1 cellular context compared by ENCODE assay signal in genomic region chr16:11309895-11310633, GRCh38.
TF ChIP-seq lines count a peak whose summit lies in the region.

No MANE protein-coding gene starts in this region.

TF ChIP-seq in GM12878, 131 proteins besides CTCF, POLR2A, EP300 and RAD21 (continued from another document and continues in another):
- TF ChIP-seq TARDBP (IDR thresholded peaks at IDR 0.05; ENCODE audit: borderline replicate concordance) (no peak), ZNF384 (IDR thresholded peaks at IDR 0.05; ENCODE audit: borderline replicate concordance, low read depth, low read length) (no peak), SMAD5 (IDR thresholded peaks at IDR 0.05; ENCODE audit: low read depth) (no peak), ZNF622 (IDR thresholded peaks at IDR 0.05) (no peak), NR2C1 (IDR thresholded peaks at IDR 0.05) (no peak), ZNF217 (IDR thresholded peaks at IDR 0.05) (peak; percentile 67), PRDM15 (CRISPR knock-in tag; IDR thresholded peaks at IDR 0.05) (no peak), POLR2AphosphoS2 (IDR thresholded peaks at IDR 0.05; ENCODE audit: low read depth, low read length) (no peak), TCF3 (IDR thresholded peaks at IDR 0.05; ENCODE audit: borderline replicate concordance, insufficient read depth, low read depth, low read length) (no peak), SREBF2 (IDR thresholded peaks at IDR 0.05; ENCODE audit: low read length) (no peak), ZNF24 (IDR thresholded peaks at IDR 0.05) (no peak), MXI1 (IDR thresholded peaks at IDR 0.05; ENCODE audit: low read depth, low read length) (no peak), RBBP5 (conservative IDR thresholded peaks at IDR 0.05) (no peak), HDAC2 (IDR thresholded peaks at IDR 0.05) (no peak), BHLHE40 (IDR thresholded peaks at IDR 0.05; ENCODE audit: borderline replicate concordance in 1 of 2, low read depth in 2 of 2, low read length in 1 of 2) (peak; percentile 68 to 71), MYB (IDR thresholded peaks at IDR 0.05; ENCODE audit: borderline replicate concordance, low read depth, low read length) (no peak), DPF2 (IDR thresholded peaks at IDR 0.05) (no peak), STAT1 (conservative IDR thresholded peaks at IDR 0.05) (no peak), NR2C2 (IDR thresholded peaks at IDR 0.05; ENCODE audit: borderline replicate concordance, control insufficient read depth, insufficient read length, low read depth) (no peak), SP1 (IDR thresholded peaks at IDR 0.05; ENCODE audit: low read depth, low read length) (peak; percentile 51), BCL11A (IDR thresholded peaks at IDR 0.05; ENCODE audit: low read depth, low read length) (no peak), KAT2A (conservative IDR thresholded peaks at IDR 0.05; ENCODE audit: control insufficient read depth, low read depth, low read length) (no peak), ATF7 (IDR thresholded peaks at IDR 0.05; ENCODE audit: low read depth) (peak; percentile 59), MYC (IDR thresholded peaks at IDR 0.05; ENCODE audit: insufficient read depth, insufficient read length, insufficient replicate concordance, low read length, severe bottlenecking) (no peak), NFXL1 (IDR thresholded peaks at IDR 0.05; ENCODE audit: borderline replicate concordance) (no peak), SUPT20H (IDR thresholded peaks at IDR 0.05; ENCODE audit: borderline replicate concordance, control insufficient read depth, low read depth, low read length) (no peak), CHD4 (IDR thresholded peaks at IDR 0.05) (no peak), IRF3 (IDR thresholded peaks at IDR 0.05) (no peak), SIX5 (IDR thresholded peaks at IDR 0.05; ENCODE audit: low read depth, low read length, severe bottlenecking) (no peak), EED (IDR thresholded peaks at IDR 0.05; ENCODE audit: low read depth) (peak; percentile 35; the same call in 1 of the 2 replicates), POLR2AphosphoS5 (IDR thresholded peaks at IDR 0.05; ENCODE audit: low read length) (no peak), PAX5 (IDR thresholded peaks at IDR 0.05; ENCODE audit: borderline replicate concordance, low read depth, low read length) (0 out of 2 replicates have a peak, but pooled peaks have one; percentile 40), SRF (IDR thresholded peaks at IDR 0.05; ENCODE audit: low read depth in 2 of 2, low read length in 2 of 2) (no peak), MTA2 (IDR thresholded peaks at IDR 0.05; ENCODE audit: low read depth) (peak; percentile 41; the same call in 1 of the 2 replicates), SMAD1 (IDR thresholded peaks at IDR 0.05; ENCODE audit: low read depth, partially characterized antibody) (no peak), ESRRA (IDR thresholded peaks at IDR 0.05; ENCODE audit: low read length) (no peak), ETV6 (conservative IDR thresholded peaks at IDR 0.05 in 1 of 2, IDR thresholded peaks at IDR 0.05 in 1 of 2; ENCODE audit: borderline replicate concordance in 1 of 2, low read depth in 1 of 2) (no peak), FOS (IDR thresholded peaks at IDR 0.05; ENCODE audit: borderline replicate concordance, extremely low read depth, insufficient read length) (no peak)
- TF ChIP-seq, protein P1, sequence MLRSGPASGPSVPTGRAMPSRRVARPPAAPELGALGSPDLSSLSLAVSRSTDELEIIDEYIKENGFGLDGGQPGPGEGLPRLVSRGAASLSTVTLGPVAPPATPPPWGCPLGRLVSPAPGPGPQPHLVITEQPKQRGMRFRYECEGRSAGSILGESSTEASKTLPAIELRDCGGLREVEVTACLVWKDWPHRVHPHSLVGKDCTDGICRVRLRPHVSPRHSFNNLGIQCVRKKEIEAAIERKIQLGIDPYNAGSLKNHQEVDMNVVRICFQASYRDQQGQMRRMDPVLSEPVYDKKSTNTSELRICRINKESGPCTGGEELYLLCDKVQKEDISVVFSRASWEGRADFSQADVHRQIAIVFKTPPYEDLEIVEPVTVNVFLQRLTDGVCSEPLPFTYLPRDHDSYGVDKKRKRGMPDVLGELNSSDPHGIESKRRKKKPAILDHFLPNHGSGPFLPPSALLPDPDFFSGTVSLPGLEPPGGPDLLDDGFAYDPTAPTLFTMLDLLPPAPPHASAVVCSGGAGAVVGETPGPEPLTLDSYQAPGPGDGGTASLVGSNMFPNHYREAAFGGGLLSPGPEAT (IDR thresholded peaks at IDR 0.05; ENCODE audit: low read depth): peak; percentile 59; the same call in 1 of the 2 replicates
- TF ChIP-seq, protein P2, sequence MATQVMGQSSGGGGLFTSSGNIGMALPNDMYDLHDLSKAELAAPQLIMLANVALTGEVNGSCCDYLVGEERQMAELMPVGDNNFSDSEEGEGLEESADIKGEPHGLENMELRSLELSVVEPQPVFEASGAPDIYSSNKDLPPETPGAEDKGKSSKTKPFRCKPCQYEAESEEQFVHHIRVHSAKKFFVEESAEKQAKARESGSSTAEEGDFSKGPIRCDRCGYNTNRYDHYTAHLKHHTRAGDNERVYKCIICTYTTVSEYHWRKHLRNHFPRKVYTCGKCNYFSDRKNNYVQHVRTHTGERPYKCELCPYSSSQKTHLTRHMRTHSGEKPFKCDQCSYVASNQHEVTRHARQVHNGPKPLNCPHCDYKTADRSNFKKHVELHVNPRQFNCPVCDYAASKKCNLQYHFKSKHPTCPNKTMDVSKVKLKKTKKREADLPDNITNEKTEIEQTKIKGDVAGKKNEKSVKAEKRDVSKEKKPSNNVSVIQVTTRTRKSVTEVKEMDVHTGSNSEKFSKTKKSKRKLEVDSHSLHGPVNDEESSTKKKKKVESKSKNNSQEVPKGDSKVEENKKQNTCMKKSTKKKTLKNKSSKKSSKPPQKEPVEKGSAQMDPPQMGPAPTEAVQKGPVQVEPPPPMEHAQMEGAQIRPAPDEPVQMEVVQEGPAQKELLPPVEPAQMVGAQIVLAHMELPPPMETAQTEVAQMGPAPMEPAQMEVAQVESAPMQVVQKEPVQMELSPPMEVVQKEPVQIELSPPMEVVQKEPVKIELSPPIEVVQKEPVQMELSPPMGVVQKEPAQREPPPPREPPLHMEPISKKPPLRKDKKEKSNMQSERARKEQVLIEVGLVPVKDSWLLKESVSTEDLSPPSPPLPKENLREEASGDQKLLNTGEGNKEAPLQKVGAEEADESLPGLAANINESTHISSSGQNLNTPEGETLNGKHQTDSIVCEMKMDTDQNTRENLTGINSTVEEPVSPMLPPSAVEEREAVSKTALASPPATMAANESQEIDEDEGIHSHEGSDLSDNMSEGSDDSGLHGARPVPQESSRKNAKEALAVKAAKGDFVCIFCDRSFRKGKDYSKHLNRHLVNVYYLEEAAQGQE (IDR thresholded peaks at IDR 0.05; ENCODE audit: low read depth, low read length): no peak
- TF ChIP-seq, protein P3, sequence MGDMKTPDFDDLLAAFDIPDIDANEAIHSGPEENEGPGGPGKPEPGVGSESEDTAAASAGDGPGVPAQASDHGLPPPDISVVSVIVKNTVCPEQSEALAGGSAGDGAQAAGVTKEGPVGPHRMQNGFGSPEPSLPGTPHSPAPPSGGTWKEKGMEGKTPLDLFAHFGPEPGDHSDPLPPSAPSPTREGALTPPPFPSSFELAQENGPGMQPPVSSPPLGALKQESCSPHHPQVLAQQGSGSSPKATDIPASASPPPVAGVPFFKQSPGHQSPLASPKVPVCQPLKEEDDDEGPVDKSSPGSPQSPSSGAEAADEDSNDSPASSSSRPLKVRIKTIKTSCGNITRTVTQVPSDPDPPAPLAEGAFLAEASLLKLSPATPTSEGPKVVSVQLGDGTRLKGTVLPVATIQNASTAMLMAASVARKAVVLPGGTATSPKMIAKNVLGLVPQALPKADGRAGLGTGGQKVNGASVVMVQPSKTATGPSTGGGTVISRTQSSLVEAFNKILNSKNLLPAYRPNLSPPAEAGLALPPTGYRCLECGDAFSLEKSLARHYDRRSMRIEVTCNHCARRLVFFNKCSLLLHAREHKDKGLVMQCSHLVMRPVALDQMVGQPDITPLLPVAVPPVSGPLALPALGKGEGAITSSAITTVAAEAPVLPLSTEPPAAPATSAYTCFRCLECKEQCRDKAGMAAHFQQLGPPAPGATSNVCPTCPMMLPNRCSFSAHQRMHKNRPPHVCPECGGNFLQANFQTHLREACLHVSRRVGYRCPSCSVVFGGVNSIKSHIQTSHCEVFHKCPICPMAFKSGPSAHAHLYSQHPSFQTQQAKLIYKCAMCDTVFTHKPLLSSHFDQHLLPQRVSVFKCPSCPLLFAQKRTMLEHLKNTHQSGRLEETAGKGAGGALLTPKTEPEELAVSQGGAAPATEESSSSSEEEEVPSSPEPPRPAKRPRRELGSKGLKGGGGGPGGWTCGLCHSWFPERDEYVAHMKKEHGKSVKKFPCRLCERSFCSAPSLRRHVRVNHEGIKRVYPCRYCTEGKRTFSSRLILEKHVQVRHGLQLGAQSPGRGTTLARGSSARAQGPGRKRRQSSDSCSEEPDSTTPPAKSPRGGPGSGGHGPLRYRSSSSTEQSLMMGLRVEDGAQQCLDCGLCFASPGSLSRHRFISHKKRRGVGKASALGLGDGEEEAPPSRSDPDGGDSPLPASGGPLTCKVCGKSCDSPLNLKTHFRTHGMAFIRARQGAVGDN (IDR thresholded peaks at IDR 0.05): peak; percentile 95
- TF ChIP-seq, protein P4, sequence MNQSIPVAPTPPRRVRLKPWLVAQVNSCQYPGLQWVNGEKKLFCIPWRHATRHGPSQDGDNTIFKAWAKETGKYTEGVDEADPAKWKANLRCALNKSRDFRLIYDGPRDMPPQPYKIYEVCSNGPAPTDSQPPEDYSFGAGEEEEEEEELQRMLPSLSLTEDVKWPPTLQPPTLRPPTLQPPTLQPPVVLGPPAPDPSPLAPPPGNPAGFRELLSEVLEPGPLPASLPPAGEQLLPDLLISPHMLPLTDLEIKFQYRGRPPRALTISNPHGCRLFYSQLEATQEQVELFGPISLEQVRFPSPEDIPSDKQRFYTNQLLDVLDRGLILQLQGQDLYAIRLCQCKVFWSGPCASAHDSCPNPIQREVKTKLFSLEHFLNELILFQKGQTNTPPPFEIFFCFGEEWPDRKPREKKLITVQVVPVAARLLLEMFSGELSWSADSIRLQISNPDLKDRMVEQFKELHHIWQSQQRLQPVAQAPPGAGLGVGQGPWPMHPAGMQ (IDR thresholded peaks at IDR 0.05; ENCODE audit: borderline replicate concordance): no peak
- TF ChIP-seq, protein P5, sequence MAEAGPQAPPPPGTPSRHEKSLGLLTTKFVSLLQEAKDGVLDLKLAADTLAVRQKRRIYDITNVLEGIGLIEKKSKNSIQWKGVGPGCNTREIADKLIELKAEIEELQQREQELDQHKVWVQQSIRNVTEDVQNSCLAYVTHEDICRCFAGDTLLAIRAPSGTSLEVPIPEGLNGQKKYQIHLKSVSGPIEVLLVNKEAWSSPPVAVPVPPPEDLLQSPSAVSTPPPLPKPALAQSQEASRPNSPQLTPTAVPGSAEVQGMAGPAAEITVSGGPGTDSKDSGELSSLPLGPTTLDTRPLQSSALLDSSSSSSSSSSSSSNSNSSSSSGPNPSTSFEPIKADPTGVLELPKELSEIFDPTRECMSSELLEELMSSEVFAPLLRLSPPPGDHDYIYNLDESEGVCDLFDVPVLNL (IDR thresholded peaks at IDR 0.05; ENCODE audit: low read depth, low read length): no peak
- TF ChIP-seq, protein P6, sequence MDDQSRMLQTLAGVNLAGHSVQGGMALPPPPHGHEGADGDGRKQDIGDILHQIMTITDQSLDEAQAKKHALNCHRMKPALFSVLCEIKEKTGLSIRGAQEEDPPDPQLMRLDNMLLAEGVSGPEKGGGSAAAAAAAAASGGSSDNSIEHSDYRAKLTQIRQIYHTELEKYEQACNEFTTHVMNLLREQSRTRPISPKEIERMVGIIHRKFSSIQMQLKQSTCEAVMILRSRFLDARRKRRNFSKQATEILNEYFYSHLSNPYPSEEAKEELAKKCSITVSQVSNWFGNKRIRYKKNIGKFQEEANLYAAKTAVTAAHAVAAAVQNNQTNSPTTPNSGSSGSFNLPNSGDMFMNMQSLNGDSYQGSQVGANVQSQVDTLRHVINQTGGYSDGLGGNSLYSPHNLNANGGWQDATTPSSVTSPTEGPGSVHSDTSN (IDR thresholded peaks at IDR 0.05; ENCODE audit: insufficient replicate concordance, low read depth, low read length): no peak
